In the genomic region with DNA sequence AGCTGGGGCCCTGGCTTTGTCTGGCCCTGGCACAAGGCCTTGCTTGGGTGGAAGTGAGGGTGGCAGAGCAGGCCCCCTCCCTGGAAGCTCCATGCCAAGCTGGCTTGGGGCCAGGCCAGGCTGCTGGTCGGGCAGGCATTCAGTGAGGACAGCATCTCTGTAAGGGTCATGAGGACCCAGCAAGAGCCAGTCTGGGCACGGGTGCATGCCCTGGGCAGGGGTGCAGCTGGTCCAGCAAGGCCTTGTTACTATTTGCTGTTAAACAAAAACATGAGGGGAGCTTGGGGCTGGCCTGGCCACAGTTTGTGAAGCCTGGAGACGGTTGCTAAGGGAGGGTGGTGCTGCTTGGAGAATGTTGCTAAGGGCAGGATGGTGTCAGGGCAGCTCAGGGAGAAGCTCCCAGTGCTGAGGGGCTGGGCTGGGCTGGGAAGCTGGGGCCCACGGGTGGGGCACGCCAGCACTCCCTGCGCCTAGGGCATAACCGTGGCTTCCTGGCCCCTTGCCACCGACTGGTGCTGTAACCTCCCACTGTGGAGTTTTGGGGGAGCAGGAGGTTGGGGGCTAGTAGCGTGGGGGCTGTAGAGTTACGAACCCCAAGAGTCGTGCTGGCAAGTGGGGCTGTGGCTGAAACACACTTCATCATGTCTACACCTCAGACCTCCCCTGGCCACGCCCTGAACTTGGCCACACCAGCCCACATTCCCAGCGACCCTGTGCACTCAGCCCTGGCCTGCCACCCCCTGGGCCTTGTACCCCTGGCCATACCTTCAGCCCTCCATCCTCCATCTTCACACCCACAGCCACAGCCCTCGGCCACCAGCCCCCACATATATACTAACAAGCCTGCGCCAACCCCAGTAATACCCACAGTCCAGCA, we compare ENCODE assay signal across 13 cellular contexts. TPM values are rescaled to one million over a fixed set of nuclear protein-coding genes. Genes with fewer than 3 reads are reported as not detected.
DNase-seq lines count a peak whose midpoint lies in the region; ATAC-seq and TF ChIP-seq lines count a peak whose summit lies in the region.
"Had no signal": no experiment of that assay in that cellular context is flagged by ENCODE, and none has a peak within 500 bp of the region (broad histone marks: within the 10 kb centered on the region; RNA-seq: fewer than 3 reads in every experiment).

No MANE protein-coding gene starts in this region.

- ATAC-seq in left ventricle myocardium superior, result no peak
- ATAC-seq in omental fat pad (ENCODE audit: low FRiP score), result no peak

- no peak for TF ChIP-seq POLR2A in uterus (IDR thresholded peaks at IDR 0.05)

- no peak overlapping the region for H3K27ac ChIP-seq in uterus
- H3K27ac ChIP-seq: 22Rv1, ascending aorta had no signal

- H3K4me3 ChIP-seq in NT2/D1 (ENCODE audit: insufficient read length, low read depth) (no peak overlapping the region), uterus (no peak overlapping the region)

- H3K9me3 ChIP-seq in NT2/D1 (ENCODE audit: insufficient read depth, low read length), result no peaks in the 10 kb centered on the region
- H3K9me3 ChIP-seq in uterus, result no peaks in the 10 kb centered on the region
- H3K9me3 ChIP-seq: ascending aorta, neutrophil had no signal

- TF ChIP-seq CTCF in uterus (IDR thresholded peaks at IDR 0.05), result no peak
- TF ChIP-seq CTCF in omental fat pad (IDR thresholded peaks at IDR 0.05), result no peak

- H3K27me3 ChIP-seq in NT2/D1 (ENCODE audit: insufficient read depth, insufficient read length) (peaks cover 44% of the 10 kb centered on the region), uterus (no peaks in the 10 kb centered on the region)

- peaks cover 26% of the 10 kb centered on the region for H3K4me1 ChIP-seq in NT2/D1 (ENCODE audit: insufficient read depth, insufficient read length)
- peaks cover 0 to 21% of the 10 kb centered on the region in 2 donors for H3K4me1 ChIP-seq in uterus

- H3K36me3 ChIP-seq in NT2/D1 (ENCODE audit: insufficient read depth, insufficient read length, low read length), result no peaks in the 10 kb centered on the region
- H3K36me3 ChIP-seq in uterus, result no peaks in the 10 kb centered on the region
- H3K36me3 ChIP-seq: ascending aorta, neutrophil had no signal

- intact Hi-C loops in left ventricle myocardium superior (cut with micrococcal nuclease) (no loop called here), uterus (cut with DNase I; ENCODE audit: low total_unique reads) (no loop called here)

- DNase-seq in DMS 273 (lab: John Stamatoyannopoulos, UW; ENCODE audit: unreplicated experiment), result peak; percentile 78
- no peak for DNase-seq in DMS 273 treated with DMSO at 0.1 percent for 48 hours (lab: John Stamatoyannopoulos, UW)
- no peak for DNase-seq in NT2/D1 (ENCODE audit: low read depth, low spot score)
- DNase-seq in left ventricle myocardium superior, result peak; percentile 46
- DNase-seq in retina, result peak; percentile 49
- no peak for DNase-seq in HPDE6-E6E7 (ENCODE audit: extremely low spot score)
- no peak for DNase-seq in uterus
- DNase-seq in omental fat pad (ENCODE audit: low spot score), result no peak
- DNase-seq: activated CD4-positive, alpha-beta T cell treated with anti-CD3 and anti-CD28 coated beads, Interleukin-2, amount 10 ng/mL, durations not matched to agents 7 days and 5 days; foreskin melanocyte had no signal

- H3K9ac ChIP-seq in NT2/D1 (ENCODE audit: insufficient read length, low read depth), result peak overlapping the region; percentile 22

RNA-seq across cellular contexts. Expression of gene TPPP3, which starts 1.6 kb away (rescaled TPM):
- total RNA-seq in left ventricle myocardium superior (8.9 TPM), uterus (10 to 100 TPM; 13.4 to 26.6 (median 16.2) TPM), omental fat pad (10 to 100 TPM in 2 of 4 donors, 1 to 10 TPM in 2; 1.0 to 24.9 (median 8.9) TPM)
- total RNA-seq: activated CD4-positive, alpha-beta T cell treated with anti-CD3 and anti-CD28 coated beads, Interleukin-2, amount 10 ng/mL, durations not matched to agents 7 days and 5 days had no signal

RNA-seq across cellular contexts. Expression of gene ZDHHC1, which starts 24.6 kb away (rescaled TPM):
- total RNA-seq in left ventricle myocardium superior (3.5 TPM), uterus (10 to 100 TPM; 14.7 to 30.6 (median 25.6) TPM), omental fat pad (10 to 100 TPM in 2 of 4 donors, 1 to 10 TPM in 2; 8.0 to 14.2 (median 11.4) TPM)

RNA-seq across cellular contexts. Expression of gene HSD11B2, which starts 39.3 kb away (rescaled TPM):
- 0.89 TPM for total RNA-seq in left ventricle myocardium superior
- total RNA-seq in uterus, result 10 to 100 TPM in 2 of 4 donors, 1 to 10 TPM in 2; 1.2 to 82.1 (median 9.7) TPM
- 1 to 10 TPM in 3 of 4 donors, not detected in 1; 1.7 to 2.7 (median 2.0) TPM for total RNA-seq in omental fat pad
- total RNA-seq: activated CD4-positive, alpha-beta T cell treated with anti-CD3 and anti-CD28 coated beads, Interleukin-2, amount 10 ng/mL, durations not matched to agents 7 days and 5 days had no signal

Comparison
In these comparisons a context has a peak if more than half of its experiments do, and no peak if none do; other contexts are left out.
1. DNase-seq: peak in DMS 273 (single experiment), left ventricle myocardium superior (single experiment) and retina (single experiment); none in DMS 273 treated with DMSO at 0.1 percent for 48 hours (single experiment), NT2/D1 (single experiment), HPDE6-E6E7 (single experiment), uterus (0 of 2) and omental fat pad (single experiment).